16 cellular contexts compared by ENCODE assay signal in the genomic region with DNA sequence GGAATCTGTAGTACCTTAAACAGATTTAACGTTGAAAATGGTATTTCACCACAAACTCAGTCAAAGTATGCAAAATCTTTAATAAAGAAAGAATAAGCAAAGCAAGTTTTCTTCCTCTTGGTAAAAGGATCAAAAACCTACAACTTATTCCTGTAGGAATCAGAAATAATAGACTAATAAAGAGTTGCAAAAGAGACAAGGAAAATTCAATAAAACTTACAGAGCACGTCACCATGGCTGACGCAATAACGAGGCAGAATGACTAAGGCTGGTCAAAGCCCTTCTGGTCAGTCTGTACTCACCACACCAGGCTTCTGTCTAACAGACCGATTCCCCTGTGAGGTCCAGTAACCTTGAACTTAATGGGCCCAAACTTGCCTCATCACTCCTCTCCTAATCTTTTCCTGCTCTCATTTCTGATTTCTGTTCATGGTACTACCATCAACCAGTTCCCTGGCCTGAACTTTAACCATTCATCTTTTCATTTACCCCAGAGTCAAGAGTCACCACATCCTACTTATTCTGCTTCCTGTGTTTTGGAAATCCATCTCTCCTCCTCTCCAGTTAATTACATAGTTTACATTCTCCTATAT. TPM values are rescaled to one million over a fixed set of nuclear protein-coding genes. Genes with fewer than 3 reads are reported as not detected.
DNase-seq lines count a peak whose midpoint lies in the region; ATAC-seq and TF ChIP-seq lines count a peak whose summit lies in the region.
"Had no signal": no experiment of that assay in that cellular context is flagged by ENCODE, and none has a peak within 500 bp of the region (broad histone marks: within the 10 kb centered on the region; RNA-seq: fewer than 3 reads in every experiment).

No MANE protein-coding gene starts in this region.

- no peaks in the 10 kb centered on the region for H4K20me1 ChIP-seq in OCI-LY7 (ENCODE audit: insufficient read depth, low read length)

- H3K27me3 ChIP-seq in AG04450 (ENCODE audit: control insufficient read depth, insufficient read depth, low read length): no peaks in the 10 kb centered on the region
- H3K27me3 ChIP-seq in adrenal gland: no peaks in the 10 kb centered on the region

- no TSS peak for BruUV-seq in OCI-LY7 (replicated peaks; lab: Mats Ljungman, UMichigan)

- H3K27ac ChIP-seq in AG04450 (ENCODE audit: low read depth, low read length) (peak overlapping the region; percentile 42), HEK293 (ENCODE audit: extremely low read depth, low read depth, low read length) (no peak overlapping the region), adrenal gland (no peak overlapping the region), OCI-LY7 (ENCODE audit: low read depth, low read length, poor library complexity, severe bottlenecking) (no peak overlapping the region)
- H3K27ac ChIP-seq: left ventricle myocardium inferior, neutrophil had no signal

- H3K4me2 ChIP-seq in OCI-LY7 (ENCODE audit: low read length): no peak overlapping the region

- no peak overlapping the region for H3K4me3 ChIP-seq in AG04450 (ENCODE audit: low read depth, low read length)
- H3K4me3 ChIP-seq in HEK293 (ENCODE audit: low read depth, low read length): no peak overlapping the region
- H3K4me3 ChIP-seq in adrenal gland: no peak overlapping the region
- H3K4me3 ChIP-seq in OCI-LY7 (ENCODE audit: low read depth, low read length, poor library complexity, severe bottlenecking): no peak overlapping the region
- H3K4me3 ChIP-seq: left ventricle myocardium inferior had no signal

- H3K9me2 ChIP-seq in OCI-LY7 (ENCODE audit: insufficient read depth, low read length): no peaks in the 10 kb centered on the region

- no peaks in the 10 kb centered on the region for H3K9me3 ChIP-seq in AG04450 (ENCODE audit: control insufficient read depth, insufficient read depth, low read length)
- no peaks in the 10 kb centered on the region for H3K9me3 ChIP-seq in HEK293 (ENCODE audit: control insufficient read depth, insufficient read depth, low read depth, low read length)
- no peaks in the 10 kb centered on the region for H3K9me3 ChIP-seq in adrenal gland (replicated peaks in 1 of 3)
- H3K9me3 ChIP-seq in OCI-LY7 (ENCODE audit: low read length): no peaks in the 10 kb centered on the region
- H3K9me3 ChIP-seq: left ventricle myocardium inferior, neutrophil had no signal

- no peak for TF ChIP-seq POLR2A in adrenal gland (IDR thresholded peaks at IDR 0.05)

- H2AFZ ChIP-seq in OCI-LY7 (ENCODE audit: low read length): no peak overlapping the region

- 63 to 77% (median 73%) methylated on average over 5 of the region's 5 CpGs for WGBS in adrenal gland, 4 donors

- peak; percentile 68 for DNase-seq in AG04450 (ENCODE audit: low read depth, low spot score)
- DNase-seq in adrenal gland: peak in 4 of 7 donors; percentile 23 to 53 (median 32)
- DNase-seq in kidney glomerular epithelial cell (lab: John Stamatoyannopoulos, UW): peak; percentile 68
- no peak for DNase-seq in OCI-LY7 (ENCODE audit: low spot score)
- DNase-seq in NCI-H146 (lab: John Stamatoyannopoulos, UW): no peak
- no peak for DNase-seq in activated CD4-positive, alpha-beta T cell treated with anti-CD3 and anti-CD28 coated beads, Interleukin-2, amount 50 U/mL, for 1 hour
- DNase-seq: ACHN; activated CD8-positive, alpha-beta memory T cell treated with anti-CD3 and anti-CD28 coated beads for 24 hours; activated naive CD4-positive, alpha-beta T cell treated with Interleukin-2 at 50 U/mL for 16 hours; glutamatergic neuron; left ventricle myocardium inferior; T-helper 9 cell had no signal

- no peak for TF ChIP-seq CTCF in AG04450 (IDR thresholded peaks at IDR 0.05; ENCODE audit: low read depth, low read length)
- no peak for TF ChIP-seq CTCF in HEK293 (tag by site-specific recombination; IDR thresholded peaks at IDR 0.05)
- TF ChIP-seq CTCF in adrenal gland (IDR thresholded peaks at IDR 0.05): no peak
- TF ChIP-seq CTCF in OCI-LY7 (conservative IDR thresholded peaks at IDR 0.05; ENCODE audit: low read length): no peak

- no peak for ATAC-seq in GM19397 (IDR thresholded peaks at IDR 0.05; ENCODE audit: unreplicated experiment)
- ATAC-seq: Panc1 had no signal

- H3K79me2 ChIP-seq in OCI-LY7 (ENCODE audit: insufficient read depth, low read depth, low read length): no peaks in the 10 kb centered on the region

- no peaks in the 10 kb centered on the region for H3K36me3 ChIP-seq in HEK293 (ENCODE audit: control insufficient read depth in 2 of 2, insufficient read depth in 1 of 2, low read length in 2 of 2)
- H3K36me3 ChIP-seq in adrenal gland (replicated peaks in 1 of 2): no peaks in the 10 kb centered on the region
- H3K36me3 ChIP-seq in OCI-LY7 (ENCODE audit: insufficient read depth, low read length): no peaks in the 10 kb centered on the region
- H3K36me3 ChIP-seq: neutrophil had no signal

- intact Hi-C loops in adrenal gland (cut with DNase I): no loop called here
- intact Hi-C loops in OCI-LY7 (cut with micrococcal nuclease; ENCODE audit: unreplicated experiment): no loop called here

- POLR2A ChIA-PET in AG04450 (lab: Yijun Ruan, JAX): interaction anchor here (1.1 kb wide), 1 partner anchor 17 kb away, joined by 3 read pairs; no protein-coding TSS in a partner anchor
- POLR2A ChIA-PET in HEK293 (lab: Yijun Ruan, JAX): no interaction called here
- POLR2A ChIA-PET in OCI-LY7 (lab: Charles Lee): interaction anchor here (1.4 kb wide), 1 partner anchor 12 kb away, joined by 3 read pairs; no protein-coding TSS in a partner anchor

- CTCF ChIA-PET in AG04450 (lab: Charles Lee) (interaction anchor here (1.4 to 1.5 kb wide), 2 partner anchors 32 to 393 kb away, joined by 3 to 12 read pairs; no protein-coding TSS in a partner anchor), HEK293 (lab: Yijun Ruan, JAX) (interaction anchor here (0.7 to 1.4 kb wide), 3 partner anchors 9 to 33 kb away, joined by 3 to 6 read pairs (median 4); no protein-coding TSS in a partner anchor), OCI-LY7 (lab: Charles Lee; ENCODE audit: unreplicated experiment) (no interaction called here)

- H3K4me1 ChIP-seq in HEK293 (ENCODE audit: control insufficient read depth, insufficient read depth, low read length): no peaks in the 10 kb centered on the region
- H3K4me1 ChIP-seq in adrenal gland (replicated peaks in 1 of 2): peaks cover 0 to 15% of the 10 kb centered on the region in 2 donors
- H3K4me1 ChIP-seq in OCI-LY7 (ENCODE audit: insufficient read depth, low read length, poor library complexity, severe bottlenecking): no peaks in the 10 kb centered on the region

TF ChIP-seq in HEK293, 187 proteins besides CTCF, POLR2A, EP300 and RAD21:
- TF ChIP-seq HOXD13 (CRISPR knock-in tag; IDR thresholded peaks at IDR 0.05; ENCODE audit: borderline replicate concordance) (peak; percentile 53; the same call in 1 of the 2 replicates), IKZF3 (tag by site-specific recombination; IDR thresholded peaks at IDR 0.05) (no peak), ZNF560 (tag by site-specific recombination; IDR thresholded peaks at IDR 0.05; ENCODE audit: borderline replicate concordance) (no peak), MYNN (tag by site-specific recombination; IDR thresholded peaks at IDR 0.05; ENCODE audit: borderline replicate concordance) (no peak)

RNA-seq across cellular contexts. Expression of a gene that starts 5.0 kb away (rescaled TPM):
- polyA plus RNA-seq in AG04450 (2011; rRNA removed) (80.7 and 105 TPM in 2 replicates), adrenal gland (1 to 10 TPM in 2 of 3 donors, under 1 TPM in 1; 0.72 to 8.3 (median 4.4) TPM)
- polyA minus RNA-seq in AG04450 (2011; rRNA and poly(A)+ RNA removed): 149 and 226 TPM in 2 replicates
- total RNA-seq in adrenal gland (10 to 100 TPM in 2 of 8 donors, 1 to 10 TPM in 5, under 1 TPM in 1; 0.94 to 15.3 (median 4.8) TPM), OCI-LY7 (2022) (not detected in 2 replicates)
- not detected in 2 replicates for total RNA-seq in OCI-LY7 (2014; rRNA removed; shearing (Covaris generic))

Comparison
In these comparisons a context has a peak if more than half of its experiments do, and no peak if none do; other contexts are left out.
1. DNase-seq: peak in AG04450 (single experiment), adrenal gland (4 of 7) and kidney glomerular epithelial cell (single experiment); none in OCI-LY7 (single experiment), NCI-H146 (single experiment) and activated CD4-positive, alpha-beta T cell treated with anti-CD3 and anti-CD28 coated beads, Interleukin-2, amount 50 U/mL, for 1 hour (single experiment).